7 cellular contexts compared by ENCODE assay signal in the genomic region with DNA sequence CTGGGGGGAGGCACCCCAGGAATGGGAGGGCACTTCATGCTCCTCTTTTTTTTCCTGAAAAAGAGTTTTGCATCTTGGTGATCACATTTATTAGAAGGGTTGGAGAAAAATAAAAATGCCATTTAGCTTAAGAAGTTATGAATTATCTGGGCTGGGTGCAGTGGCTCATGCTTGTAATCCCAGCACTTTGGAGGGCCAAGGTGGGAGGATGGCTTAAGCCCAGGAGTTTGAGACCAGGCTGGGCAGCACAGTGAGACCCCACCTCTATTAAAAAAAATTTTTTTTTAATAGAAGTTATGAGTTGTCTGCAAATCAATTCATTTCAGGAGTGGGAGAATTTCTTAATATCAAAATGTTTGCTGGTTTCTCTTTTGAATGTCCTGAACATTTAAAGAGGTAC.
"Had no signal": no experiment of that assay in that cellular context is flagged by ENCODE, and none has a peak within 500 bp of the region (broad histone marks: within the 10 kb centered on the region; RNA-seq: fewer than 3 reads in every experiment).

No MANE protein-coding gene starts in this region.

- H3K4me3 ChIP-seq: GM12878 had no signal

- DNase-seq: GDM1, GF-D8 had no signal

- FAIRE-seq: G401.6, GM12878, GM12892, GM18507, GM19239 had no signal

- ATAC-seq: GM12878 had no signal
